ENCODE assay signal across 18 cellular contexts in genomic region chr22:33909075-33909458, GRCh38. TPM values are rescaled to one million over a fixed set of nuclear protein-coding genes. Genes with fewer than 3 reads are reported as not detected.
DNase-seq lines count a peak whose midpoint lies in the region; ATAC-seq, FAIRE-seq and TF ChIP-seq lines count a peak whose summit lies in the region.
"Had no signal": no experiment of that assay in that cellular context is flagged by ENCODE, and none has a peak within 500 bp of the region (broad histone marks: within the 10 kb centered on the region; RNA-seq: fewer than 3 reads in every experiment).

No MANE protein-coding gene starts in this region.

- TF ChIP-seq POLR2A in GM12892 (IDR thresholded peaks at IDR 0.05; ENCODE audit: low read depth, low read length): no peak

- H3K4me1 Mint-ChIP-seq in astrocyte (ENCODE audit: low read depth, unreplicated experiment): peaks cover 27% of the 10 kb centered on the region

- FAIRE-seq in astrocyte (lab: Jason Lieb, UNC): no peak
- no peak for FAIRE-seq in GM12892 (lab: Jason Lieb, UNC)
- FAIRE-seq: GM12878 had no signal

- H3K9ac ChIP-seq in astrocyte (ENCODE audit: low read length): no peak overlapping the region

- peak overlapping the region; percentile 38 for H3K4me2 ChIP-seq in astrocyte (ENCODE audit: low read length)

- no peak overlapping the region for H2AFZ ChIP-seq in astrocyte (ENCODE audit: low read depth, low read length)

- H3K27me3 ChIP-seq in astrocyte (ENCODE audit: insufficient read depth, low read length) (no peaks in the 10 kb centered on the region), right atrium auricular region (no peaks in the 10 kb centered on the region)
- H3K27me3 ChIP-seq: Peyer's patch, tibial nerve had no signal

- peaks cover 19% of the 10 kb centered on the region for H3K36me3 Mint-ChIP-seq in astrocyte (ENCODE audit: low read depth, unreplicated experiment)

- DNase-seq in AG08396 (ENCODE audit: low spot score): peak; percentile 79
- peak; percentile 78 for DNase-seq in astrocyte (ENCODE audit: low read depth)
- no peak for DNase-seq in right atrium auricular region (ENCODE audit: low spot score)
- DNase-seq in sciatic nerve (ENCODE audit: low spot score): no peak
- DNase-seq in stimulated activated CD8-positive, alpha-beta memory T cell treated with anti-CD3 and anti-CD28 coated beads, Interleukin-4, amount 100 ng/mL, for 48 hours: no peak
- no peak for DNase-seq in GM12892 (ENCODE audit: insufficient read length)
- no peak for DNase-seq in DMS79 treated with DMSO at 0.1 percent for 48 hours (lab: John Stamatoyannopoulos, UW)
- DNase-seq: DMS53; naive thymus-derived CD8-positive, alpha-beta T cell; NCI-H1092; NCI-H446 treated with DMSO at 0.1 percent for 48 hours; Peyer's patch had no signal

- no peaks in the 10 kb centered on the region for H3K27me3 Mint-ChIP-seq in astrocyte (ENCODE audit: low read depth, unreplicated experiment)

- H3K4me3 Mint-ChIP-seq in astrocyte (ENCODE audit: unreplicated experiment): peak overlapping the region; percentile 23
- H3K4me3 Mint-ChIP-seq: activated T-helper 1 cell treated with anti-CD3 and anti-CD28 coated beads, Interleukin-12 subunit alpha, Interleukin-12 subunit beta, Interleukin-2, Interleukin-4 antibody, amounts not matched to agents 30 ng/mL and 10 ng/mL and 1 ng/mL, durations not matched to agents 14 hours and 24 hours and 36 hours; naive thymus-derived CD8-positive, alpha-beta T cell; T-helper 1 cell treated with Interleukin-12 subunit alpha and Interleukin-12 subunit beta and Interleukin-4 antibody, amounts not matched to agents 30 μg/mL and 1 μg/mL, for 36 hours had no signal

- peaks cover 7% of the 10 kb centered on the region for H3K4me1 ChIP-seq in astrocyte (ENCODE audit: insufficient read depth, low read length)
- peaks cover 0 to 30% of the 10 kb centered on the region in 2 donors for H3K4me1 ChIP-seq in right atrium auricular region
- H3K4me1 ChIP-seq: Peyer's patch had no signal

- no peak for TF ChIP-seq CTCF in astrocyte (IDR thresholded peaks at IDR 0.05; ENCODE audit: insufficient read depth, low read depth, low read length)
- TF ChIP-seq CTCF in right atrium auricular region (IDR thresholded peaks at IDR 0.05): no peak

- intact Hi-C loops in sciatic nerve (cut with DNase I): no loop called here

- H3K27ac Mint-ChIP-seq in astrocyte (ENCODE audit: unreplicated experiment): peak overlapping the region; percentile 48
- H3K27ac Mint-ChIP-seq: activated T-helper 1 cell treated with anti-CD3 and anti-CD28 coated beads, Interleukin-12 subunit alpha, Interleukin-12 subunit beta, Interleukin-2, Interleukin-4 antibody, amounts not matched to agents 30 ng/mL and 10 ng/mL and 1 ng/mL, durations not matched to agents 14 hours and 24 hours and 36 hours; T-helper 1 cell treated with Interleukin-12 subunit alpha and Interleukin-12 subunit beta and Interleukin-4 antibody, amounts not matched to agents 30 μg/mL and 1 μg/mL, for 36 hours had no signal

- peaks cover 32% of the 10 kb centered on the region for H3K79me2 ChIP-seq in astrocyte (ENCODE audit: insufficient read depth, low read length)

- H3K9me3 Mint-ChIP-seq in astrocyte (ENCODE audit: unreplicated experiment): peaks cover 2% of the 10 kb centered on the region
- H3K9me3 Mint-ChIP-seq: activated T-helper 1 cell treated with anti-CD3 and anti-CD28 coated beads, Interleukin-12 subunit alpha, Interleukin-12 subunit beta, Interleukin-2, Interleukin-4 antibody, amounts not matched to agents 30 ng/mL and 10 ng/mL and 1 ng/mL, durations not matched to agents 14 hours and 24 hours and 36 hours; T-helper 1 cell treated with Interleukin-12 subunit alpha and Interleukin-12 subunit beta and Interleukin-4 antibody, amounts not matched to agents 30 μg/mL and 1 μg/mL, for 36 hours had no signal

- ATAC-seq in sciatic nerve (peak; percentile 45), GM21825 (IDR thresholded peaks at IDR 0.05; ENCODE audit: unreplicated experiment) (no peak)
- ATAC-seq: GM12878; naive thymus-derived CD8-positive, alpha-beta T cell had no signal

- peaks cover 24% of the 10 kb centered on the region for H4K20me1 ChIP-seq in astrocyte (ENCODE audit: insufficient read depth, low read length)

- H3K9me3 ChIP-seq in astrocyte (ENCODE audit: insufficient read depth, low read depth, low read length) (no peaks in the 10 kb centered on the region), right atrium auricular region (no peaks in the 10 kb centered on the region)
- H3K9me3 ChIP-seq: Peyer's patch, tibial nerve had no signal

- H3K4me3 ChIP-seq in astrocyte (ENCODE audit: insufficient read depth, low read depth, low read length): no peak overlapping the region
- H3K4me3 ChIP-seq in right atrium auricular region: no peak overlapping the region
- H3K4me3 ChIP-seq: GM12878, Peyer's patch, tibial nerve had no signal

- H3K27ac ChIP-seq in astrocyte (ENCODE audit: low read depth, low read length) (no peak overlapping the region), right atrium auricular region (peak overlapping the region; percentile 63 to 78)
- H3K27ac ChIP-seq: epithelial cell of prostate had no signal

- H3K36me3 ChIP-seq in astrocyte (ENCODE audit: insufficient read depth, low read length) (no peaks in the 10 kb centered on the region), right atrium auricular region (no peaks in the 10 kb centered on the region)
- H3K36me3 ChIP-seq: Peyer's patch, tibial nerve had no signal

RNA-seq across cellular contexts. Expression of gene LARGE1, which starts 11.2 kb away (rescaled TPM):
- total RNA-seq in astrocyte (88.9 and 92.6 TPM in 2 replicates), right atrium auricular region (100 to 1,000 TPM in 1 of 2 donors, 10 to 100 TPM in 1; 80.5 to 101 TPM), sciatic nerve (39.4 TPM)
- 14.4 TPM for polyA plus RNA-seq in GM12892 (2012; ENCODE audit: missing spikeins)

Comparison
In these comparisons a context has a peak if more than half of its experiments do, and no peak if none do; other contexts are left out.
1. DNase-seq: peak in AG08396 (single experiment) and astrocyte (single experiment); none in right atrium auricular region (single experiment), sciatic nerve (single experiment), stimulated activated CD8-positive, alpha-beta memory T cell treated with anti-CD3 and anti-CD28 coated beads, Interleukin-4, amount 100 ng/mL, for 48 hours (single experiment), GM12892 (single experiment) and DMS79 treated with DMSO at 0.1 percent for 48 hours (single experiment).